Comparison of ENCODE assay signal across 19 cellular contexts in the genomic region with DNA sequence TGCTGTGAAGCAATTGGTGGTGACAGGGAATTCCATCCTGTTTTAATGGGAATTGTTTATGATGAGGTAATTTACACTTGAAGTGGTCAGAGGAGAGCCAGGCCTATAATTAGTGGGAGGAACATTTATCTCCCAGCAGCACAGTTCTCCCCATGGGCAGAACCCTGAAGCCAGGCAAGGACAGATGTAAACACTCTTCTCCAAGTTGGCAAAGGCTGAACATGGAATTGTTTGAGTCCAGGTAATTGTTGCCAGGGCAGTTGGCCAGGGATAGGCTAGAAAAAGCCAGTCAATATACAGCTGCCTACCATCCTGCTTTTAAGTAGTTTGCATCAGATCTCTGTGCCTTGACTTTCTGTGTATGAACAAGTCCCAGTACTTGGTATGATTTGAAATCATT.
A peak's percentile ranks its signal among the peaks of the same experiment; 100 is the strongest.
DNase-seq lines count a peak whose midpoint lies in the region; ATAC-seq lines count a peak whose summit lies in the region.
"Had no signal": no experiment of that assay in that cellular context is flagged by ENCODE, and none has a peak within 500 bp of the region (broad histone marks: within the 10 kb centered on the region; RNA-seq: fewer than 3 reads in every experiment).

No MANE protein-coding gene starts in this region.

- DNase-seq in DMS53 (lab: John Stamatoyannopoulos, UW) (peak; percentile 2), DMS53 treated with DMSO at 0.1 percent for 48 hours (lab: John Stamatoyannopoulos, UW; ENCODE audit: unreplicated experiment) (no peak), NCI-H1417 (lab: John Stamatoyannopoulos, UW) (peak in 2 of 3 experiments; percentile 70 to 97), NCI-H69 (lab: John Stamatoyannopoulos, UW) (peak; percentile 93), left lobe of liver (ENCODE audit: low spot score) (no peak), GF-D8 (lab: John Stamatoyannopoulos, UW) (no peak), NCI-H524 treated with DMSO at 0.1 percent for 48 hours (lab: John Stamatoyannopoulos, UW) (no peak)
- no peak for DNase-seq in stimulated activated CD4-positive, alpha-beta T cell treated with anti-CD3 and anti-CD28 coated beads, Interleukin-2, amount 100 ng/mL, for 24 hours
- DNase-seq: 8988T; activated CD4-positive, alpha-beta T cell treated with anti-CD3 and anti-CD28 coated beads, Interleukin-2, amount 50 U/mL, for 48 hours; activated CD4-positive, CD25-positive, alpha-beta regulatory T cell; activated naive CD8-positive, alpha-beta T cell treated with anti-CD3 and anti-CD28 coated beads, Interleukin-2, amount 10 ng/mL, durations not matched to agents 7 days and 5 days; CD4-positive, CD25-positive, alpha-beta regulatory T cell; DMS79 treated with DMSO at 0.1 percent for 48 hours; mammary epithelial cell; PC-3; SIG-M5; stimulated activated CD8-positive, alpha-beta memory T cell treated with anti-CD3 and anti-CD28 coated beads, Interleukin-4, amount 100 ng/mL, for 48 hours; transverse colon had no signal

- ATAC-seq in left lobe of liver: peak; percentile 89
- ATAC-seq: PC-3 had no signal

Comparison
In these comparisons a context has a peak if more than half of its experiments do, and no peak if none do; other contexts are left out.
1. DNase-seq: peak in DMS53 (single experiment), NCI-H1417 (2 of 3) and NCI-H69 (single experiment); none in DMS53 treated with DMSO at 0.1 percent for 48 hours (single experiment), left lobe of liver (single experiment), GF-D8 (single experiment), NCI-H524 treated with DMSO at 0.1 percent for 48 hours (single experiment) and stimulated activated CD4-positive, alpha-beta T cell treated with anti-CD3 and anti-CD28 coated beads, Interleukin-2, amount 100 ng/mL, for 24 hours (0 of 2).